21 cellular contexts compared by ENCODE assay signal in the genomic region with DNA sequence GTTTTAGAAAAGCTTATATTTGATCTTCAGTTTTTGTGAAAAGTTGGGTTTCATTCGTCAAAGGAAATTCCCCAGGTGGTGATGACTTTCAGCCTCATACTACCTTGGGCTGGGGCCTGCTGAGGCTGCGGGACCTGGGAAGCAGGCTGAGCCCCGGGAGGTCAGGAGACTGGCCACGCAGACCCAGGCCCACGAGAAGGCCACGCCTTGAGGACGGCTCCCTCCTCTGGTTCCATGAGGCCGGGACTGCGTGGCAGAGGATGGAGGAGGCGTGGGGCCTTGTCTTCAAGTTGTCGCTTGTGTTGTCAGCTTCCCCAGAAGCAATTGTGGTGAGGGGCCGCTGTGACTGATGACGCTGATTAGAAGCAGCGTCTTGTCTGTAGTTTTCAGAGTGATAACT. TPM values are rescaled to one million over a fixed set of nuclear protein-coding genes. Genes with fewer than 3 reads are reported as not detected.
DNase-seq lines count a peak whose midpoint lies in the region; ATAC-seq and TF ChIP-seq lines count a peak whose summit lies in the region.
"Had no signal": no experiment of that assay in that cellular context is flagged by ENCODE, and none has a peak within 500 bp of the region (broad histone marks: within the 10 kb centered on the region; RNA-seq: fewer than 3 reads in every experiment).

No MANE protein-coding gene starts in this region.

- peaks cover 12% of the 10 kb centered on the region; the same call in 1 of the 2 replicates for H3K79me2 ChIP-seq in GM23338 (replicated peaks; ENCODE audit: insufficient read depth)

- H3K36me3 ChIP-seq in GM23338 (ENCODE audit: insufficient read depth) = peaks cover 43% of the 10 kb centered on the region

- H3K27me3 ChIP-seq in GM23338 (ENCODE audit: insufficient read depth) = no peaks in the 10 kb centered on the region
- H3K27me3 ChIP-seq in layer of hippocampus (ENCODE audit: control insufficient read depth, insufficient read depth, low read length) = no peaks in the 10 kb centered on the region

- peaks cover 92% of the 10 kb centered on the region for H3K36me3 Mint-ChIP-seq in GM23338 (ENCODE audit: low read depth)
- H3K36me3 Mint-ChIP-seq in stimulated activated effector memory CD8-positive, alpha-beta T cell treated with anti-CD3 and anti-CD28 coated beads, Interleukin-12 subunit alpha, Interleukin-12 subunit beta, amount 100 ng/mL, for 72 hours = peaks cover 95% of the 10 kb centered on the region

- H3K4me3 ChIP-seq in GM23338 = no peak overlapping the region
- H3K4me3 ChIP-seq: GM12878 had no signal

- H3K27ac ChIP-seq in GM23338 (ENCODE audit: low read depth) = no peak overlapping the region
- peak overlapping the region; percentile 46 for H3K27ac ChIP-seq in angular gyrus (ENCODE audit: low read depth, low read length)
- H3K27ac ChIP-seq in layer of hippocampus (ENCODE audit: low read depth, low read length) = peak overlapping the region; percentile 74

- no peak for DNase-seq in GM23338 (ENCODE audit: low spot score)
- no peak for DNase-seq in stimulated activated effector memory CD8-positive, alpha-beta T cell treated with anti-CD3 and anti-CD28 coated beads, Interleukin-12 subunit alpha, Interleukin-12 subunit beta, amount 100 ng/mL, for 72 hours (ENCODE audit: low spot score in 2 of 2)
- no peak for DNase-seq in cerebellar nuclear complex (lab: John Stamatoyannopoulos, UW)
- DNase-seq in NCI-H187 treated with DMSO at 0.1 percent for 48 hours (lab: John Stamatoyannopoulos, UW) = no peak
- DNase-seq in stimulated activated CD4-positive, alpha-beta T cell treated with anti-CD3 and anti-CD28 coated beads, Interleukin-4, amount 100 ng/mL, for 1 hour = no peak
- DNase-seq: Calu3, DMS79, GOT3, KBM-7, NCI-H1092, NCI-H1694, NCI-H345, PC-3 had no signal

- H3K4me3 Mint-ChIP-seq in GM23338 = no peak overlapping the region
- H3K4me3 Mint-ChIP-seq in stimulated activated effector memory CD8-positive, alpha-beta T cell treated with anti-CD3 and anti-CD28 coated beads, Interleukin-12 subunit alpha, Interleukin-12 subunit beta, amount 100 ng/mL, for 72 hours = no peak overlapping the region
- H3K4me3 Mint-ChIP-seq: CD14-positive monocyte had no signal

- no peaks in the 10 kb centered on the region for H3K9me3 Mint-ChIP-seq in GM23338
- no peaks in the 10 kb centered on the region for H3K9me3 Mint-ChIP-seq in stimulated activated effector memory CD8-positive, alpha-beta T cell treated with anti-CD3 and anti-CD28 coated beads, Interleukin-12 subunit alpha, Interleukin-12 subunit beta, amount 100 ng/mL, for 72 hours
- H3K9me3 Mint-ChIP-seq: CD14-positive monocyte had no signal

- H3K27me3 Mint-ChIP-seq in GM23338 (ENCODE audit: insufficient read depth, low read depth, poor library complexity) = peaks cover 2% of the 10 kb centered on the region

- H3K4me2 ChIP-seq in GM23338 = no peak overlapping the region

- TF ChIP-seq CTCF in GM23338 (conservative IDR thresholded peaks at IDR 0.05; ENCODE audit: low read depth in 2 of 2) = no peak

- H3F3A ChIP-seq in GM23338 (replicated peaks; ENCODE audit: low read depth) = no peaks in the 10 kb centered on the region

- H3K9me2 ChIP-seq in GM23338 (ENCODE audit: insufficient read depth) = no peaks in the 10 kb centered on the region

- peak overlapping the region; percentile 65 for H3K27ac Mint-ChIP-seq in GM23338
- peak overlapping the region; percentile 71 for H3K27ac Mint-ChIP-seq in stimulated activated effector memory CD8-positive, alpha-beta T cell treated with anti-CD3 and anti-CD28 coated beads, Interleukin-12 subunit alpha, Interleukin-12 subunit beta, amount 100 ng/mL, for 72 hours

- H4K20me1 ChIP-seq in GM23338 (replicated peaks; ENCODE audit: insufficient read depth) = peaks cover 14% of the 10 kb centered on the region

- ATAC-seq in GM23338 (no peak), GM18868 (IDR thresholded peaks at IDR 0.05; ENCODE audit: unreplicated experiment) (no peak)
- ATAC-seq in stimulated activated effector memory CD8-positive, alpha-beta T cell treated with anti-CD3 and anti-CD28 coated beads, Interleukin-12 subunit alpha, Interleukin-12 subunit beta, amount 100 ng/mL, for 72 hours = no peak
- ATAC-seq: GM12878, PC-3 had no signal

- H2AFZ ChIP-seq in GM23338 = no peak overlapping the region

- H3K4me1 Mint-ChIP-seq in GM23338 = peaks cover 28% of the 10 kb centered on the region
- H3K4me1 Mint-ChIP-seq in stimulated activated effector memory CD8-positive, alpha-beta T cell treated with anti-CD3 and anti-CD28 coated beads, Interleukin-12 subunit alpha, Interleukin-12 subunit beta, amount 100 ng/mL, for 72 hours = peaks cover 25% of the 10 kb centered on the region

- H3K4me1 ChIP-seq in GM23338 (ENCODE audit: insufficient read depth) = no peaks in the 10 kb centered on the region; the same call in 1 of the 2 replicates

TF ChIP-seq in GM23338, 12 proteins besides CTCF, POLR2A, EP300 and RAD21 (continues in another document):
- TF ChIP-seq, protein P1, sequence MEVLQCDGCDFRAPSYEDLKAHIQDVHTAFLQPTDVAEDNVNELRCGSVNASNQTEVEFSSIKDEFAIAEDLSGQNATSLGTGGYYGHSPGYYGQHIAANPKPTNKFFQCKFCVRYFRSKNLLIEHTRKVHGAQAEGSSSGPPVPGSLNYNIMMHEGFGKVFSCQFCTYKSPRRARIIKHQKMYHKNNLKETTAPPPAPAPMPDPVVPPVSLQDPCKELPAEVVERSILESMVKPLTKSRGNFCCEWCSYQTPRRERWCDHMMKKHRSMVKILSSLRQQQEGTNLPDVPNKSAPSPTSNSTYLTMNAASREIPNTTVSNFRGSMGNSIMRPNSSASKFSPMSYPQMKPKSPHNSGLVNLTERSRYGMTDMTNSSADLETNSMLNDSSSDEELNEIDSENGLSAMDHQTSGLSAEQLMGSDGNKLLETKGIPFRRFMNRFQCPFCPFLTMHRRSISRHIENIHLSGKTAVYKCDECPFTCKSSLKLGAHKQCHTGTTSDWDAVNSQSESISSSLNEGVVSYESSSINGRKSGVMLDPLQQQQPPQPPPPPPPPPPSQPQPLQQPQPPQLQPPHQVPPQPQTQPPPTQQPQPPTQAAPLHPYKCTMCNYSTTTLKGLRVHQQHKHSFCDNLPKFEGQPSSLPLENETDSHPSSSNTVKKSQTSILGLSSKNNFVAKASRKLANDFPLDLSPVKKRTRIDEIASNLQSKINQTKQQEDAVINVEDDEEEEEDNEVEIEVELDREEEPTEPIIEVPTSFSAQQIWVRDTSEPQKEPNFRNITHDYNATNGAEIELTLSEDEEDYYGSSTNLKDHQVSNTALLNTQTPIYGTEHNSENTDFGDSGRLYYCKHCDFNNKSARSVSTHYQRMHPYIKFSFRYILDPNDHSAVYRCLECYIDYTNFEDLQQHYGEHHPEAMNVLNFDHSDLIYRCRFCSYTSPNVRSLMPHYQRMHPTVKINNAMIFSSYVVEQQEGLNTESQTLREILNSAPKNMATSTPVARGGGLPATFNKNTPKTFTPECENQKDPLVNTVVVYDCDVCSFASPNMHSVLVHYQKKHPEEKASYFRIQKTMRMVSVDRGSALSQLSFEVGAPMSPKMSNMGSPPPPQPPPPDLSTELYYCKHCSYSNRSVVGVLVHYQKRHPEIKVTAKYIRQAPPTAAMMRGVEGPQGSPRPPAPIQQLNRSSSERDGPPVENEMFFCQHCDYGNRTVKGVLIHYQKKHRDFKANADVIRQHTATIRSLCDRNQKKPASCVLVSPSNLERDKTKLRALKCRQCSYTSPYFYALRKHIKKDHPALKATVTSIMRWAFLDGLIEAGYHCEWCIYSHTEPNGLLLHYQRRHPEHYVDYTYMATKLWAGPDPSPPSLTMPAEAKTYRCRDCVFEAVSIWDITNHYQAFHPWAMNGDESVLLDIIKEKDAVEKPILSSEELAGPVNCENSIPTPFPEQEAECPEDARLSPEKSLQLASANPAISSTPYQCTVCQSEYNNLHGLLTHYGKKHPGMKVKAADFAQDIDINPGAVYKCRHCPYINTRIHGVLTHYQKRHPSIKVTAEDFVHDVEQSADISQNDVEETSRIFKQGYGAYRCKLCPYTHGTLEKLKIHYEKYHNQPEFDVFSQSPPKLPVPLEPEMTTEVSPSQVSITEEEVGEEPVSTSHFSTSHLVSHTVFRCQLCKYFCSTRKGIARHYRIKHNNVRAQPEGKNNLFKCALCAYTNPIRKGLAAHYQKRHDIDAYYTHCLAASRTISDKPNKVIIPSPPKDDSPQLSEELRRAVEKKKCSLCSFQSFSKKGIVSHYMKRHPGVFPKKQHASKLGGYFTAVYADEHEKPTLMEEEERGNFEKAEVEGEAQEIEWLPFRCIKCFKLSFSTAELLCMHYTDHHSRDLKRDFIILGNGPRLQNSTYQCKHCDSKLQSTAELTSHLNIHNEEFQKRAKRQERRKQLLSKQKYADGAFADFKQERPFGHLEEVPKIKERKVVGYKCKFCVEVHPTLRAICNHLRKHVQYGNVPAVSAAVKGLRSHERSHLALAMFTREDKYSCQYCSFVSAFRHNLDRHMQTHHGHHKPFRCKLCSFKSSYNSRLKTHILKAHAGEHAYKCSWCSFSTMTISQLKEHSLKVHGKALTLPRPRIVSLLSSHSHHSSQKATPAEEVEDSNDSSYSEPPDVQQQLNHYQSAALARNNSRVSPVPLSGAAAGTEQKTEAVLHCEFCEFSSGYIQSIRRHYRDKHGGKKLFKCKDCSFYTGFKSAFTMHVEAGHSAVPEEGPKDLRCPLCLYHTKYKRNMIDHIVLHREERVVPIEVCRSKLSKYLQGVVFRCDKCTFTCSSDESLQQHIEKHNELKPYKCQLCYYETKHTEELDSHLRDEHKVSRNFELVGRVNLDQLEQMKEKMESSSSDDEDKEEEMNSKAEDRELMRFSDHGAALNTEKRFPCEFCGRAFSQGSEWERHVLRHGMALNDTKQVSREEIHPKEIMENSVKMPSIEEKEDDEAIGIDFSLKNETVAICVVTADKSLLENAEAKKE (CRISPR knock-in tag; IDR thresholded peaks at IDR 0.05) = no peak
- no peak for TF ChIP-seq STAT1 (IDR thresholded peaks at IDR 0.05; ENCODE audit: unreplicated experiment)
- TF ChIP-seq EZH2 (IDR thresholded peaks at IDR 0.05; ENCODE audit: low read depth, unreplicated experiment) = no peak

RNA-seq across cellular contexts. Expression of a gene that starts 11.8 kb away (rescaled TPM):
- 172 and 175 TPM in 2 replicates for total RNA-seq in GM23338 (2014; rRNA removed; shearing (Covaris generic))
- 116 and 117 TPM in 2 replicates for polyA plus RNA-seq in GM23338 (2016; fragmentation: Nextera tagmentation; extraction: Ambion mirVana)

RNA-seq across cellular contexts. Expression of a gene that starts 26.4 kb away (rescaled TPM):
- 0.03 TPM in 1 of 2 replicates, not detected in the other for total RNA-seq in GM23338 (2014; rRNA removed; shearing (Covaris generic))
- 0.11 TPM in 1 of 2 replicates, not detected in the other for polyA plus RNA-seq in GM23338 (2016; fragmentation: Nextera tagmentation; extraction: Ambion mirVana)
- total RNA-seq: A673, Calu3, G401, GM12878, M059J, PC-3 had no signal
- polyA plus RNA-seq: CD14-positive monocyte had no signal

RNA-seq across cellular contexts. Expression of a gene that starts 50.8 kb away (rescaled TPM):
- 0.07 TPM in 1 of 2 replicates, not detected in the other for total RNA-seq in GM23338 (2014; rRNA removed; shearing (Covaris generic))
- not detected in 2 replicates for polyA plus RNA-seq in GM23338 (2016; fragmentation: Nextera tagmentation; extraction: Ambion mirVana)
- total RNA-seq: A673, Calu3, G401, GM12878, M059J, PC-3 had no signal
- polyA plus RNA-seq: CD14-positive monocyte, GM12878 had no signal
